22 cellular contexts compared by ENCODE assay signal in the genomic region with DNA sequence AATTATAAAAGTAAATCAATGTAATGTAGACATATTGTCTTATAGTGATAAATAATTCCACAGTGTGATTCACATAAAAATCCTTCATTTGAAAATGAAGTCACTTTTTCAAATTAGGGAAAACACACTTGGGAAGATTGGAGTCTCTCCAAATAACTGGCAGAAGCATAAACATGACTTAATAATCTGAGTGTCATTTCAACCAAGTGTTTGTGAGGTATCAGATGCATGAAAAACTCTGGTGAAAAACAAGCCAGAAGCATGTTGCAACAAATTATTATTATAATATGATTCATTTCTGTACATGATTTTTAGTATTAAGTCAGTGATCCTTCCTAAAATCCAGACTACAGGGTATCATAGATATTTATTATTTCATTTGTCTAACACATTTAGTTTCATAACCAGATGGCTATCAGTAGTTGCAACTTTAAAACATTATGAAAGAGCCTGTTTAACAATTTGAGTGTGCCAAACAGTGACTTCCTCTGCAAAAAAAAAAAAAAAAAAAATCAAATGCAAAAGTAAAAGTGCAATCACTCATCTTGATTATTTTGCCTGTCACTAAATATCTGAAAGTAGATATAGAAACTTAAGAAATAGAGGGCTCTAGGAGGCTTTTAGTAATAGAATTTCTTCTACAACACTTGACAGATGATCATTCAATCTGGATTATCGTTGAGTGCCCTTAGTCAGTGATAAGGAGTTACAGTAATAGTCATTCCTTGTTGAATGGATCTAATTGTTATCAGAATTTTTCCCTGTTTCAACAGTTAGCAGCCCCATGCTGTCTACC.
A peak's percentile ranks its signal among the peaks of the same experiment; 100 is the strongest.
DNase-seq lines count a peak whose midpoint lies in the region; ATAC-seq and TF ChIP-seq lines count a peak whose summit lies in the region.
"Had no signal": no experiment of that assay in that cellular context is flagged by ENCODE, and none has a peak within 500 bp of the region (broad histone marks: within the 10 kb centered on the region; RNA-seq: fewer than 3 reads in every experiment).

No MANE protein-coding gene starts in this region.

- no peaks in the 10 kb centered on the region for H3K9me2 ChIP-seq in SK-N-SH

- no peaks in the 10 kb centered on the region for H3K9me3 ChIP-seq in SK-N-SH
- no peaks in the 10 kb centered on the region for H3K9me3 ChIP-seq in upper lobe of right lung

- H3K27me3 ChIP-seq in SK-N-SH (ENCODE audit: insufficient read depth) (no peaks in the 10 kb centered on the region), upper lobe of right lung (no peaks in the 10 kb centered on the region)

- H3K36me3 ChIP-seq in SK-N-SH (replicated peaks in 1 of 2; ENCODE audit: control insufficient read depth in 1 of 2, insufficient read depth in 2 of 2, low read length in 1 of 2) (no peaks in the 10 kb centered on the region), upper lobe of right lung (no peaks in the 10 kb centered on the region)

- no peaks in the 10 kb centered on the region for H3F3A ChIP-seq in SK-N-SH (replicated peaks; ENCODE audit: insufficient read depth)

- H2AFZ ChIP-seq in SK-N-SH (ENCODE audit: low read depth): no peak overlapping the region
- H2AFZ ChIP-seq: GM23338 had no signal

- no peak overlapping the region for H3K4me2 ChIP-seq in SK-N-SH
- H3K4me2 ChIP-seq: GM23338 had no signal

- POLR2A ChIA-PET in SK-N-SH (lab: Yijun Ruan, JAX): no interaction called here

- CTCF ChIA-PET in SK-N-SH (lab: Yijun Ruan, JAX): interaction anchor here (1.3 kb wide), 1 partner anchor 13 kb away, joined by 3 read pairs; no protein-coding TSS in a partner anchor

- no peak for TF ChIP-seq EP300 in SK-N-SH (IDR thresholded peaks at IDR 0.05; ENCODE audit: borderline replicate concordance in 1 of 2, low read depth in 1 of 2, low read length in 1 of 2)

- H3K27ac ChIP-seq in SK-N-SH (ENCODE audit: low read depth in 2 of 2, low read length in 1 of 2) (no peak overlapping the region), upper lobe of right lung (no peak overlapping the region)
- H3K27ac ChIP-seq: C4-2B had no signal

- WGBS in SK-N-SH (ENCODE audit: low lambda C conversion rate): 21% methylated on average over 1 of the region's 1 CpG

- H3K4me3 ChIP-seq in SK-N-SH (ENCODE audit: low read depth in 2 of 2, low read length in 1 of 2): no peak overlapping the region
- H3K4me3 ChIP-seq in cardiac fibroblast (replicated peaks in 1 of 2; ENCODE audit: low read depth in 2 of 2, low read length in 2 of 2): no peak overlapping the region
- H3K4me3 ChIP-seq in upper lobe of right lung: no peak overlapping the region
- H3K4me3 ChIP-seq: GM23338, K562 had no signal

- no peak for TF ChIP-seq RAD21 in SK-N-SH (IDR thresholded peaks at IDR 0.05; ENCODE audit: low read length)

- H3K9ac ChIP-seq in SK-N-SH: no peak overlapping the region

- peak; percentile 23 for ATAC-seq in left lobe of liver
- ATAC-seq in upper lobe of right lung: no peak
- ATAC-seq: CD8-positive, alpha-beta T cell; GM23338; K562 had no signal

- DNase-seq in DMS 273 (lab: John Stamatoyannopoulos, UW; ENCODE audit: unreplicated experiment) (peak; percentile 56), DMS 273 treated with DMSO at 0.1 percent for 48 hours (lab: John Stamatoyannopoulos, UW) (no peak), SK-N-SH (no peak), cardiac fibroblast (ENCODE audit: low read depth in 2 of 2) (peak; percentile 2 to 31), left lobe of liver (ENCODE audit: low spot score) (no peak), head of caudate nucleus (no peak), upper lobe of right lung (no peak)
- no peak for DNase-seq in activated naive CD4-positive, alpha-beta T cell (lab: John Stamatoyannopoulos, UW)
- DNase-seq: Caco-2; CD8-positive, alpha-beta T cell; H9; HFFc6; Kasumi-1; NCI-H1092 treated with DMSO at 0.1 percent for 48 hours; NCI-H146; NCI-H2107; NCI-H2227 treated with DMSO at 0.1 percent for 48 hours; NCI-H510A treated with DMSO at 0.1 percent for 48 hours; SIG-M5 had no signal

- TF ChIP-seq CTCF in SK-N-SH (IDR thresholded peaks at IDR 0.05) (no peak), cardiac fibroblast (IDR thresholded peaks at IDR 0.05; ENCODE audit: low read depth, low read length) (no peak), upper lobe of right lung (IDR thresholded peaks at IDR 0.05) (no peak)

- no peaks in the 10 kb centered on the region for H3K79me2 ChIP-seq in SK-N-SH (ENCODE audit: insufficient read depth)

- no peaks in the 10 kb centered on the region for H4K20me1 ChIP-seq in SK-N-SH (ENCODE audit: insufficient read depth)

- intact Hi-C loops in head of caudate nucleus (cut with DNase I): no loop called here
- intact Hi-C loops in upper lobe of right lung (cut with DNase I): no loop called here

- H3K4me1 ChIP-seq in SK-N-SH (ENCODE audit: control insufficient read depth in 1 of 2, insufficient read depth in 2 of 2, low read depth in 1 of 2, low read length in 1 of 2): no peaks in the 10 kb centered on the region; a peak in 1 of 4 replicates
- H3K4me1 ChIP-seq in upper lobe of right lung: no peaks in the 10 kb centered on the region

TF ChIP-seq in SK-N-SH, 30 proteins besides CTCF, POLR2A, EP300 and RAD21:
- TF ChIP-seq GATA2 (CRISPR knock-in tag; IDR thresholded peaks at IDR 0.05): peak; percentile 15; the same call in 1 of the 2 replicates
- TF ChIP-seq, protein P1, sequence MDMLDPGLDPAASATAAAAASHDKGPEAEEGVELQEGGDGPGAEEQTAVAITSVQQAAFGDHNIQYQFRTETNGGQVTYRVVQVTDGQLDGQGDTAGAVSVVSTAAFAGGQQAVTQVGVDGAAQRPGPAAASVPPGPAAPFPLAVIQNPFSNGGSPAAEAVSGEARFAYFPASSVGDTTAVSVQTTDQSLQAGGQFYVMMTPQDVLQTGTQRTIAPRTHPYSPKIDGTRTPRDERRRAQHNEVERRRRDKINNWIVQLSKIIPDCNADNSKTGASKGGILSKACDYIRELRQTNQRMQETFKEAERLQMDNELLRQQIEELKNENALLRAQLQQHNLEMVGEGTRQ (IDR thresholded peaks at IDR 0.05; ENCODE audit: borderline replicate concordance, low read depth, low read length): no peak

Comparison
In these comparisons a context has a peak if more than half of its experiments do, and no peak if none do; other contexts are left out.
1. DNase-seq: peak in DMS 273 (single experiment) and cardiac fibroblast (2 of 2); none in DMS 273 treated with DMSO at 0.1 percent for 48 hours (single experiment), SK-N-SH (single experiment), left lobe of liver (single experiment), head of caudate nucleus (0 of 42), upper lobe of right lung (single experiment) and activated naive CD4-positive, alpha-beta T cell (0 of 4).